In genomic region chr20:8399963-8400362, GRCh38 we compare ENCODE assay signal across 10 cellular contexts.
DNase-seq lines count a peak whose midpoint lies in the region; ATAC-seq lines count a peak whose summit lies in the region.
"Had no signal": no experiment of that assay in that cellular context is flagged by ENCODE, and none has a peak within 500 bp of the region (broad histone marks: within the 10 kb centered on the region; RNA-seq: fewer than 3 reads in every experiment).

No MANE protein-coding gene starts in this region.

- H3K36me3 ChIP-seq in effector memory CD4-positive, alpha-beta T cell (ENCODE audit: control insufficient read depth, insufficient read depth, low read length): no peaks in the 10 kb centered on the region

- no peaks in the 10 kb centered on the region for H3K9me3 ChIP-seq in effector memory CD4-positive, alpha-beta T cell (ENCODE audit: control insufficient read depth, low read length)

- no peaks in the 10 kb centered on the region for H3K36me3 Mint-ChIP-seq in central memory CD8-positive, alpha-beta T cell (ENCODE audit: insufficient read depth)

- peaks cover 11% of the 10 kb centered on the region for H3K4me1 Mint-ChIP-seq in central memory CD8-positive, alpha-beta T cell

- no peak overlapping the region for H3K4me3 ChIP-seq in effector memory CD4-positive, alpha-beta T cell (ENCODE audit: insufficient read depth, low read depth, low read length, poor library complexity, severe bottlenecking)
- H3K4me3 ChIP-seq: SK-N-MC had no signal

- H3K27ac ChIP-seq in effector memory CD4-positive, alpha-beta T cell (ENCODE audit: insufficient read depth, low read length, poor library complexity, severe bottlenecking): no peak overlapping the region
- H3K27ac ChIP-seq: SK-N-MC had no signal

- no peaks in the 10 kb centered on the region for H3K9me3 Mint-ChIP-seq in central memory CD8-positive, alpha-beta T cell

- H3K27ac Mint-ChIP-seq in central memory CD8-positive, alpha-beta T cell (ENCODE audit: low read depth): no peak overlapping the region

- no peak overlapping the region for H3K4me3 Mint-ChIP-seq in central memory CD8-positive, alpha-beta T cell

- H3K27me3 ChIP-seq in effector memory CD4-positive, alpha-beta T cell (replicated peaks; ENCODE audit: control insufficient read depth, insufficient read depth, low read length, poor library complexity, severe bottlenecking): no peaks in the 10 kb centered on the region

- ATAC-seq in GM18499 (IDR thresholded peaks at IDR 0.05; ENCODE audit: insufficient read depth, unreplicated experiment): peak; percentile 98
- ATAC-seq in GM21526 (IDR thresholded peaks at IDR 0.05; ENCODE audit: low FRiP score, unreplicated experiment): peak; percentile 99
- peak; percentile 97 for ATAC-seq in HG03520 (IDR thresholded peaks at IDR 0.05; ENCODE audit: unreplicated experiment)
- peak; percentile 93 for ATAC-seq in central memory CD8-positive, alpha-beta T cell (replicated peaks; ENCODE audit: extremely low read depth, poor library complexity, severe bottlenecking)

- H3K4me1 ChIP-seq in effector memory CD4-positive, alpha-beta T cell (ENCODE audit: control insufficient read depth, insufficient read depth, low read length, poor library complexity, severe bottlenecking): no peaks in the 10 kb centered on the region

- H3K27me3 Mint-ChIP-seq in central memory CD8-positive, alpha-beta T cell: no peaks in the 10 kb centered on the region

- no peak for DNase-seq in central memory CD8-positive, alpha-beta T cell (ENCODE audit: low spot score in 2 of 2)
- DNase-seq in NCI-H345 (lab: John Stamatoyannopoulos, UW) (no peak), RKO (ENCODE audit: low spot score) (no peak)
- DNase-seq in stimulated activated CD4-positive, alpha-beta T cell treated with anti-CD3 and anti-CD28 coated beads, Interleukin-15, amount 100 ng/mL, for 24 hours: no peak
- DNase-seq in effector memory CD4-positive, alpha-beta T cell: no peak
- DNase-seq: cerebellar nuclear complex had no signal
